ENCODE assay signal across 10 cellular contexts in genomic region chr10:73647875-73648228, GRCh38. TPM values are rescaled to one million over a fixed set of nuclear protein-coding genes. Genes with fewer than 3 reads are reported as not detected.
DNase-seq lines count a peak whose midpoint lies in the region; ATAC-seq, FAIRE-seq and TF ChIP-seq lines count a peak whose summit lies in the region.
"Had no signal": no experiment of that assay in that cellular context is flagged by ENCODE, and none has a peak within 500 bp of the region (broad histone marks: within the 10 kb centered on the region; RNA-seq: fewer than 3 reads in every experiment).

No MANE protein-coding gene starts in this region.

- H3K4me1 ChIP-seq in heart right ventricle, result peaks cover 4 to 62% (median 31%) of the 10 kb centered on the region in 9 donors
- no peaks in the 10 kb centered on the region for H3K4me1 ChIP-seq in aorta (ENCODE audit: control insufficient read depth in 1 of 2, insufficient read depth in 2 of 2, low read length in 2 of 2)

- no peaks in the 10 kb centered on the region for H3K27me3 ChIP-seq in heart right ventricle
- no peaks in the 10 kb centered on the region for H3K27me3 ChIP-seq in aorta (ENCODE audit: control insufficient read depth in 1 of 2, insufficient read depth in 2 of 2, low read length in 1 of 2)

- ATAC-seq in heart right ventricle (peak in 2 of 8 donors; percentile 1 to 5), left cardiac atrium (no peak), naive B cell (ENCODE audit: low read depth in 2 of 2) (peak; percentile 10 to 12), aorta (ENCODE audit: low FRiP score) (peak; percentile 17)
- ATAC-seq in effector memory CD8-positive, alpha-beta T cell (replicated peaks), result no peak
- ATAC-seq: Panc1 had no signal

- intact Hi-C loops in heart right ventricle (cut with DNase I) (loop anchor here in 2 of 10 donors (5.0 kb wide), 1 partner anchor 84 kb away; no protein-coding TSS in a partner anchor), left cardiac atrium (cut with DNase I) (no loop called here), aorta (cut with DNase I) (no loop called here)

- H3K36me3 Mint-ChIP-seq in effector memory CD8-positive, alpha-beta T cell (ENCODE audit: insufficient read depth), result no peaks in the 10 kb centered on the region
- H3K36me3 Mint-ChIP-seq in naive B cell, result no peaks in the 10 kb centered on the region

- TF ChIP-seq CTCF in heart right ventricle (IDR thresholded peaks at IDR 0.05), result no peak

- WGBS in heart right ventricle, 2 donors, result 11 to 13% methylated on average over 18 of the region's 18 CpGs
- 5% methylated on average over 18 of the region's 18 CpGs for WGBS in aorta, 2 donors

- FAIRE-seq in frontal cortex (lab: Jason Lieb, UNC), result no peak

- H3K36me3 ChIP-seq in heart right ventricle (no peaks in the 10 kb centered on the region), aorta (ENCODE audit: control insufficient read depth in 1 of 2, insufficient read depth in 2 of 2, low read length in 1 of 2) (no peaks in the 10 kb centered on the region)

- H3K27ac Mint-ChIP-seq in effector memory CD8-positive, alpha-beta T cell, result no peak overlapping the region
- peak overlapping the region in 2 of 6 donors; percentile 31 to 43 for H3K27ac Mint-ChIP-seq in naive B cell

- H3K4me3 Mint-ChIP-seq in effector memory CD8-positive, alpha-beta T cell, result peak overlapping the region; percentile 46 to 59
- H3K4me3 Mint-ChIP-seq in naive B cell, result peak overlapping the region; percentile 65 to 91 (median 83)

- no peaks in the 10 kb centered on the region for H3K9me3 Mint-ChIP-seq in effector memory CD8-positive, alpha-beta T cell
- no peaks in the 10 kb centered on the region for H3K9me3 Mint-ChIP-seq in naive B cell

- peak overlapping the region; percentile 45 to 87 (median 61) for H3K4me3 ChIP-seq in heart right ventricle
- H3K4me3 ChIP-seq in aorta (ENCODE audit: low read length in 2 of 2), result peak overlapping the region; percentile 59 to 85

- H3K9me3 ChIP-seq in heart right ventricle (no peaks in the 10 kb centered on the region), aorta (ENCODE audit: control insufficient read depth, low read length) (no peaks in the 10 kb centered on the region)

- peak overlapping the region; percentile 73 to 97 (median 88) for H3K27ac ChIP-seq in heart right ventricle
- no peak overlapping the region for H3K27ac ChIP-seq in aorta (ENCODE audit: low read depth in 1 of 2, low read length in 2 of 2)

- H3K4me1 Mint-ChIP-seq in effector memory CD8-positive, alpha-beta T cell (ENCODE audit: low read depth in 2 of 2), result peaks cover 0 to 6% of the 10 kb centered on the region in 2 donors
- peaks cover 14 to 35% (median 28%) of the 10 kb centered on the region in 3 donors for H3K4me1 Mint-ChIP-seq in naive B cell

- H3K27me3 Mint-ChIP-seq in effector memory CD8-positive, alpha-beta T cell, result peaks cover 0 to 29% of the 10 kb centered on the region in 2 donors
- H3K27me3 Mint-ChIP-seq in naive B cell, result peaks cover 5 to 16% (median 8%) of the 10 kb centered on the region in 3 donors

- DNase-seq in heart right ventricle (no peak), left cardiac atrium (no peak), naive B cell (no peak), aorta (no peak), activated gamma-delta T cell treated with Interleukin-2 at 50 U/mL for 16 hours (no peak), frontal cortex (ENCODE audit: low spot score in 2 of 2) (no peak), HUDEP-2 (lab: John Stamatoyannopoulos, UW; ENCODE audit: unreplicated experiment in 76 of 76) (no peak)
- DNase-seq in effector memory CD8-positive, alpha-beta T cell, result no peak

RNA-seq across cellular contexts. Expression of gene MYOZ1, which starts 6.6 kb away (rescaled TPM):
- total RNA-seq in heart right ventricle (1 to 10 TPM in 5 of 10 donors, under 1 TPM in 5; 0.41 to 3.4 (median 0.98) TPM), left cardiac atrium (10 to 100 TPM in 1 of 2 donors, 1 to 10 TPM in 1; 2.1 to 13.1 TPM), aorta (10 to 100 TPM in 1 of 2 donors, 1 to 10 TPM in 1; 3.2 to 13.1 TPM), frontal cortex (0.41 TPM)
- polyA plus RNA-seq in heart right ventricle (under 1 TPM; 0.51 to 0.54 TPM), naive B cell (ENCODE audit: low read depth in 6 of 6) (not detected), aorta (1 to 10 TPM; 6.6 to 6.9 TPM)
- total RNA-seq: dermis blood vessel endothelial cell had no signal

RNA-seq across cellular contexts. Expression of gene SYNPO2L, which starts 8.0 kb away (rescaled TPM):
- total RNA-seq in heart right ventricle (100 to 1,000 TPM; 120 to 833 (median 469) TPM), left cardiac atrium (100 to 1,000 TPM; 165 to 219 TPM), aorta (under 1 TPM; 0.13 to 0.18 TPM), frontal cortex (not detected)
- polyA plus RNA-seq in heart right ventricle (100 to 1,000 TPM in 1 of 2 donors, 10 to 100 TPM in 1; 61.6 to 147 TPM), naive B cell (ENCODE audit: low read depth in 6 of 6) (not detected), aorta (under 1 TPM in 1 of 2 donors, not detected in 1; 0.63 TPM)
- total RNA-seq: dermis blood vessel endothelial cell had no signal

RNA-seq across cellular contexts. Expression of gene AGAP5, which starts 50.1 kb away (rescaled TPM):
- total RNA-seq in heart right ventricle, result 1 to 10 TPM; 2.4 to 4.2 (median 3.4) TPM
- 10 to 100 TPM in 1 of 2 donors, 1 to 10 TPM in 1; 1.8 to 15.1 TPM for polyA plus RNA-seq in heart right ventricle
- 1 to 10 TPM; 4.2 to 4.4 TPM for total RNA-seq in left cardiac atrium
- polyA plus RNA-seq in naive B cell (ENCODE audit: low read depth in 6 of 6), result under 1 TPM in 1 of 6 donors, not detected in 5; 0.35 TPM
- total RNA-seq in aorta, result 10 to 100 TPM in 1 of 2 donors, 1 to 10 TPM in 1; 8.1 to 13.2 TPM
- 1 to 10 TPM; 1.5 to 5.4 TPM for polyA plus RNA-seq in aorta
- 12.2 TPM for total RNA-seq in frontal cortex

RNA-seq across cellular contexts. Expression of gene USP54, which starts 56.7 kb away (rescaled TPM):
- total RNA-seq in heart right ventricle (10 to 100 TPM; 14.5 to 34.5 (median 19.4) TPM), left cardiac atrium (10 to 100 TPM; 30.5 to 47.8 TPM), aorta (10 to 100 TPM; 32.6 to 45.7 TPM), frontal cortex (32.6 TPM)
- polyA plus RNA-seq in heart right ventricle (10 to 100 TPM in 1 of 2 donors, 1 to 10 TPM in 1; 7.9 to 16.3 TPM), naive B cell (ENCODE audit: low read depth in 6 of 6) (1 to 10 TPM in 2 of 6 donors, under 1 TPM in 3, not detected in 1; 0.90 to 2.3 (median 1.00) TPM), aorta (1 to 10 TPM; 1.9 to 6.1 TPM)

Comparison
In these comparisons a context has a peak if more than half of its experiments do, and no peak if none do; other contexts are left out.
1. ATAC-seq: peak in naive B cell (2 of 2) and aorta (single experiment); none in left cardiac atrium (0 of 2) and effector memory CD8-positive, alpha-beta T cell (single experiment).
2. H3K27ac ChIP-seq: peak in heart right ventricle (10 of 10); none in aorta (0 of 2).
3. RNA of gene SYNPO2L, which starts 8.0 kb away (total RNA-seq): 120 to 833 TPM in heart right ventricle and 165 to 219 TPM in left cardiac atrium; 0.13 to 0.18 TPM in aorta and not detected in frontal cortex (single experiment); every median in the first group is over 100 times any median in the second.